Comparison of ENCODE assay signal across 8 cellular contexts in genomic region chr9:104991144-104991953, GRCh38.
DNase-seq lines count a peak whose midpoint lies in the region; ATAC-seq and TF ChIP-seq lines count a peak whose summit lies in the region.

No MANE protein-coding gene starts in this region.

- H3K27me3 ChIP-seq in AG04450 (ENCODE audit: control insufficient read depth, insufficient read depth, low read length) = no peaks in the 10 kb centered on the region

- peaks cover 34% of the 10 kb centered on the region for H3K4me1 Mint-ChIP-seq in activated CD4-positive, alpha-beta T cell treated with anti-CD3 and anti-CD28 coated beads, Interleukin-2, amount 10 ng/mL, durations not matched to agents 7 days and 5 days

- H3K27ac Mint-ChIP-seq in activated CD4-positive, alpha-beta T cell treated with anti-CD3 and anti-CD28 coated beads, Interleukin-2, amount 10 ng/mL, durations not matched to agents 7 days and 5 days = peak overlapping the region; percentile 47

- ATAC-seq in GM18909 (IDR thresholded peaks at IDR 0.05; ENCODE audit: poor library complexity, unreplicated experiment) (peak; percentile 90), HG03196 (IDR thresholded peaks at IDR 0.05; ENCODE audit: unreplicated experiment) (peak; percentile 85), left lobe of liver (peak; percentile 93)

- peaks cover 55% of the 10 kb centered on the region for H3K27me3 Mint-ChIP-seq in activated CD4-positive, alpha-beta T cell treated with anti-CD3 and anti-CD28 coated beads, Interleukin-2, amount 10 ng/mL, durations not matched to agents 7 days and 5 days

- H3K9me3 Mint-ChIP-seq in activated CD4-positive, alpha-beta T cell treated with anti-CD3 and anti-CD28 coated beads, Interleukin-2, amount 10 ng/mL, durations not matched to agents 7 days and 5 days = no peaks in the 10 kb centered on the region

- DNase-seq in AG04450 (ENCODE audit: low read depth, low spot score) = peak; percentile 51
- peak; percentile 76 for DNase-seq in NCI-H524 treated with DMSO at 0.1 percent for 48 hours (lab: John Stamatoyannopoulos, UW)
- peak; percentile 84 for DNase-seq in activated CD4-positive, alpha-beta T cell treated with anti-CD3 and anti-CD28 coated beads, Interleukin-2, amount 10 ng/mL, durations not matched to agents 7 days and 5 days
- peak; percentile 97 for DNase-seq in coronary artery (ENCODE audit: low spot score)
- DNase-seq in left lobe of liver (ENCODE audit: low spot score) = peak; percentile 94
- peak; percentile 82 to 85 for DNase-seq in stimulated activated CD4-positive, alpha-beta T cell treated with anti-CD3 and anti-CD28 coated beads, Interleukin-2, amount 100 ng/mL, for 24 hours

- no peaks in the 10 kb centered on the region for H3K9me3 ChIP-seq in AG04450 (ENCODE audit: control insufficient read depth, insufficient read depth, low read length)

- H3K4me3 Mint-ChIP-seq in activated CD4-positive, alpha-beta T cell treated with anti-CD3 and anti-CD28 coated beads, Interleukin-2, amount 10 ng/mL, durations not matched to agents 7 days and 5 days = peak overlapping the region; percentile 83

- H3K4me3 ChIP-seq in AG04450 (ENCODE audit: low read depth, low read length) (peak overlapping the region; percentile 81), coronary artery (peak overlapping the region; percentile 80)

- H3K27ac ChIP-seq in AG04450 (ENCODE audit: low read depth, low read length) (peak overlapping the region; percentile 96), coronary artery (peak overlapping the region; percentile 96 to 98)

- no peaks in the 10 kb centered on the region for H3K36me3 Mint-ChIP-seq in activated CD4-positive, alpha-beta T cell treated with anti-CD3 and anti-CD28 coated beads, Interleukin-2, amount 10 ng/mL, durations not matched to agents 7 days and 5 days (ENCODE audit: low read depth)

- CTCF ChIA-PET in AG04450 (lab: Charles Lee) = interaction anchor here (0.5 to 0.6 kb wide), 2 partner anchors 210 to 423 kb away, joined by 3 read pairs; no protein-coding TSS in a partner anchor
- CTCF ChIA-PET in activated CD4-positive, alpha-beta T cell treated with anti-CD3 and anti-CD28 coated beads, Interleukin-2, amount 10 ng/mL, durations not matched to agents 7 days and 5 days (lab: Charles Lee) = interaction anchor here (0.7 to 1.5 kb wide), 3 partner anchors 10 to 23 kb away, joined by 3 to 5 read pairs (median 3); no protein-coding TSS in a partner anchor

- TF ChIP-seq CTCF in AG04450 (IDR thresholded peaks at IDR 0.05; ENCODE audit: low read depth, low read length) (no peak), coronary artery (IDR thresholded peaks at IDR 0.05) (no peak)

- POLR2A ChIA-PET in AG04450 (lab: Yijun Ruan, JAX) = interaction anchor here (0.6 to 1.4 kb wide), 8 partner anchors 20 to 253 kb away, joined by 3 to 13 read pairs (median 4); partner anchors contain the start of gene SLC44A1
- POLR2A ChIA-PET in activated CD4-positive, alpha-beta T cell treated with anti-CD3 and anti-CD28 coated beads, Interleukin-2, amount 10 ng/mL, durations not matched to agents 7 days and 5 days (lab: Charles Lee) = interaction anchor here (0.8 kb wide), 1 partner anchor 64 kb away, joined by 3 read pairs; no protein-coding TSS in a partner anchor

Comparison
In these comparisons a context has a peak if more than half of its experiments do, and no peak if none do; other contexts are left out.
1. Peak in every context shown above with its lines: DNase-seq, ATAC-seq, H3K4me3 ChIP-seq and H3K27ac ChIP-seq.